In the genomic region with DNA sequence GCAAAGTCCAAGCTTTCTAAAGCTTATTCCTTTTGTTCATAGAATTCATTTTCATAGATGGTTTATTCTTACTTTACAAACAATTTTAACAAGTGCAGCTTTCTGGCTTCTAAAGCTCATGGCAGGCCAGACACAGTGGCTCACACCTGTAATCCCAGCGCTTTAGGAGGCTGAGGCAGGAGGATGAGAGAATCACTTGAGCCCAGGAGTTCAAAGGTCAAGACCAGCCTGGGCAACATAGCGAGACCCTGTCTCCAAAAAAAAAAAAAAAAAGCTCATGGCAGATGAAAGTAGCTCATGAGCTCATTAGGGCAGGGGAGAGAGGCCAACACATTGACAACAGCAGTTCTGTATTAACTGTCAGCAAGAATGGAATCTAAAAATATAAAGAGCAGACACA, we compare ENCODE assay signal across 16 cellular contexts. TPM values are rescaled to one million over a fixed set of nuclear protein-coding genes. Genes with fewer than 3 reads are reported as not detected.
A peak's percentile ranks its signal among the peaks of the same experiment; 100 is the strongest.
DNase-seq lines count a peak whose midpoint lies in the region; ATAC-seq and TF ChIP-seq lines count a peak whose summit lies in the region.
"Had no signal": no experiment of that assay in that cellular context is flagged by ENCODE, and none has a peak within 500 bp of the region (broad histone marks: within the 10 kb centered on the region; RNA-seq: fewer than 3 reads in every experiment).

No MANE protein-coding gene starts in this region.

- TF ChIP-seq POLR2A in adrenal gland (IDR thresholded peaks at IDR 0.05) = no peak

- no peak overlapping the region for H3K23ac ChIP-seq in mesenchymal stem cell (ENCODE audit: low read length in 2 of 2)

- H3K14ac ChIP-seq in mesenchymal stem cell (ENCODE audit: low read length in 2 of 2) = no peak overlapping the region

- H3K79me2 ChIP-seq in KMS-11 (ENCODE audit: insufficient read depth, low read depth) = no peaks in the 10 kb centered on the region

- H2BK12ac ChIP-seq in mesenchymal stem cell (ENCODE audit: low read length in 2 of 2) = no peak overlapping the region

- peak overlapping the region; percentile 19 for H2BK120ac ChIP-seq in mesenchymal stem cell (ENCODE audit: low read depth, low read length)

- H3K4me1 ChIP-seq in KMS-11 (ENCODE audit: low read depth, poor library complexity, severe bottlenecking) = peaks cover 62% of the 10 kb centered on the region
- H3K4me1 ChIP-seq in adrenal gland (replicated peaks in 1 of 2) = peaks cover 37 to 43% of the 10 kb centered on the region in 2 donors
- H3K4me1 ChIP-seq in mesenchymal stem cell (ENCODE audit: control insufficient read depth, insufficient read depth, low read depth, low read length) = peaks cover 17% of the 10 kb centered on the region
- H3K4me1 ChIP-seq: HAP-1 had no signal

- H3K27ac ChIP-seq in KMS-11 (peak overlapping the region; percentile 86), adrenal gland (peak overlapping the region; percentile 1 to 54 (median 48)), mesenchymal stem cell (ENCODE audit: low read length, poor library complexity, severe bottlenecking) (no peak overlapping the region)

- H3K36me3 ChIP-seq in KMS-11 (ENCODE audit: insufficient read depth) (no peaks in the 10 kb centered on the region), adrenal gland (replicated peaks in 1 of 2) (no peaks in the 10 kb centered on the region), mesenchymal stem cell (ENCODE audit: control insufficient read depth in 1 of 2, insufficient read depth in 2 of 2, low read depth in 1 of 2, low read length in 2 of 2) (peaks cover 0 to 28% of the 10 kb centered on the region in 2 experiments)
- H3K36me3 ChIP-seq: HAP-1 had no signal

- peak overlapping the region; percentile 61 for H3K4me2 ChIP-seq in KMS-11
- no peak overlapping the region for H3K4me2 ChIP-seq in mesenchymal stem cell (ENCODE audit: low read length, poor library complexity, severe bottlenecking)

- H2AFZ ChIP-seq in KMS-11 (ENCODE audit: low read depth) (peak overlapping the region; percentile 38; the same call in 1 of the 2 replicates), mesenchymal stem cell (ENCODE audit: low read depth, low read length) (no peak overlapping the region)

- H3K27me3 ChIP-seq in KMS-11 (ENCODE audit: insufficient read depth, low read depth) (no peaks in the 10 kb centered on the region), adrenal gland (no peaks in the 10 kb centered on the region), mesenchymal stem cell (ENCODE audit: control insufficient read depth in 1 of 2, insufficient read depth in 1 of 2, low read length in 2 of 2) (no peaks in the 10 kb centered on the region)

- H4K91ac ChIP-seq in mesenchymal stem cell (ENCODE audit: low read length) = no peak overlapping the region

- H3K9me3 ChIP-seq in adrenal gland (replicated peaks in 1 of 3) (no peaks in the 10 kb centered on the region), mesenchymal stem cell (ENCODE audit: control insufficient read depth, low read length) (no peaks in the 10 kb centered on the region)
- H3K9me3 ChIP-seq: Caco-2, HAP-1 had no signal

- no peaks in the 10 kb centered on the region for H3K79me1 ChIP-seq in mesenchymal stem cell (replicated peaks; ENCODE audit: low read length, poor library complexity, severe bottlenecking)

- TF ChIP-seq CTCF in KMS-11 (conservative IDR thresholded peaks at IDR 0.05; ENCODE audit: low read depth, low read length) = no peak
- TF ChIP-seq CTCF in adrenal gland (IDR thresholded peaks at IDR 0.05) = no peak

- no peak overlapping the region for H3K4me3 ChIP-seq in KMS-11 (IDR thresholded peaks at IDR 0.05; ENCODE audit: insufficient read depth, low read depth, low read length)
- no peak overlapping the region for H3K4me3 ChIP-seq in adrenal gland
- no peak overlapping the region for H3K4me3 ChIP-seq in mesenchymal stem cell (ENCODE audit: insufficient read depth in 1 of 2, low read depth in 1 of 2, low read length in 2 of 2)
- H3K4me3 ChIP-seq: HAP-1 had no signal

- WGBS in adrenal gland, 4 donors = 68 to 76% (median 71%) methylated on average over 2 of the region's 2 CpGs
- WGBS in mesenchymal stem cell = 93% methylated on average over 2 of the region's 2 CpGs

- H2AK5ac ChIP-seq in mesenchymal stem cell (ENCODE audit: low read length, severe bottlenecking) = no peak overlapping the region

- H4K8ac ChIP-seq in mesenchymal stem cell (ENCODE audit: low read length) = no peak overlapping the region

- no peak overlapping the region for H2BK15ac ChIP-seq in mesenchymal stem cell (ENCODE audit: low read depth, poor library complexity, severe bottlenecking)

- ATAC-seq in HG03378 (IDR thresholded peaks at IDR 0.05; ENCODE audit: unreplicated experiment) (no peak), HG03457 (IDR thresholded peaks at IDR 0.05; ENCODE audit: unreplicated experiment) (no peak)
- ATAC-seq: CD8-positive, alpha-beta T cell had no signal

- intact Hi-C loops in adrenal gland (cut with DNase I) = no loop called here

- H3K9ac ChIP-seq in KMS-11 (peak overlapping the region; percentile 45; the same call in 1 of the 2 replicates), mesenchymal stem cell (ENCODE audit: low read length) (no peak overlapping the region)

- no peak overlapping the region for H3K18ac ChIP-seq in mesenchymal stem cell (ENCODE audit: low read depth in 1 of 2, low read length in 2 of 2)

- no peak overlapping the region for H3K4ac ChIP-seq in mesenchymal stem cell (ENCODE audit: low read depth in 1 of 2, low read length in 2 of 2)

- no peak overlapping the region for H2BK5ac ChIP-seq in mesenchymal stem cell (ENCODE audit: low read depth, low read length, poor library complexity, severe bottlenecking)

- peak in 1 of 7 donors; percentile 23 for DNase-seq in adrenal gland
- no peak for DNase-seq in mesenchymal stem cell
- DNase-seq in activated CD4-positive, CD25-positive, alpha-beta regulatory T cell treated with anti-CD3 and anti-CD28 coated beads, Interleukin-2, amount 50 U/mL, for 72 hours = no peak
- DNase-seq: C1 segment of cervical spinal cord; Caco-2; CD4-positive, CD25-positive, alpha-beta regulatory T cell; CD8-positive, alpha-beta T cell; DMS79 treated with DMSO at 0.1 percent for 48 hours; GF-D8; GOT3; HFFc6 had no signal

- H4K20me1 ChIP-seq in KMS-11 (ENCODE audit: insufficient read depth) = no peaks in the 10 kb centered on the region

RNA-seq across cellular contexts. Expression of gene NPC1, which starts 28.1 kb away (rescaled TPM):
- 1,000 to 10,000 TPM in 1 of 8 donors, 100 to 1,000 TPM in 5, 10 to 100 TPM in 2; 93.6 to 1,631 (median 117) TPM for total RNA-seq in adrenal gland
- 100 to 1,000 TPM in 1 of 3 donors, 10 to 100 TPM in 2; 38.3 to 361 (median 71.3) TPM for polyA plus RNA-seq in adrenal gland
- polyA plus RNA-seq in mesenchymal stem cell (2013, experiment 1 of 2) = 65.6 TPM
- 62.1 TPM for polyA plus RNA-seq in mesenchymal stem cell (2013, experiment 2 of 2)

RNA-seq across cellular contexts. Expression of gene ANKRD29, which starts 48.3 kb away (rescaled TPM):
- total RNA-seq in adrenal gland = 10 to 100 TPM in 4 of 8 donors, 1 to 10 TPM in 4; 5.8 to 24.9 (median 10.6) TPM
- polyA plus RNA-seq in adrenal gland = 10 to 100 TPM in 1 of 3 donors, 1 to 10 TPM in 2; 5.3 to 20.9 (median 7.6) TPM
- polyA plus RNA-seq in mesenchymal stem cell (2013, experiment 1 of 2) = 0.11 TPM
- 0.07 TPM for polyA plus RNA-seq in mesenchymal stem cell (2013, experiment 2 of 2)
- total RNA-seq: CD4-positive, CD25-positive, alpha-beta regulatory T cell; CD8-positive, alpha-beta T cell; G401 had no signal
